ENCODE assay signal across 8 cellular contexts in the genomic region with DNA sequence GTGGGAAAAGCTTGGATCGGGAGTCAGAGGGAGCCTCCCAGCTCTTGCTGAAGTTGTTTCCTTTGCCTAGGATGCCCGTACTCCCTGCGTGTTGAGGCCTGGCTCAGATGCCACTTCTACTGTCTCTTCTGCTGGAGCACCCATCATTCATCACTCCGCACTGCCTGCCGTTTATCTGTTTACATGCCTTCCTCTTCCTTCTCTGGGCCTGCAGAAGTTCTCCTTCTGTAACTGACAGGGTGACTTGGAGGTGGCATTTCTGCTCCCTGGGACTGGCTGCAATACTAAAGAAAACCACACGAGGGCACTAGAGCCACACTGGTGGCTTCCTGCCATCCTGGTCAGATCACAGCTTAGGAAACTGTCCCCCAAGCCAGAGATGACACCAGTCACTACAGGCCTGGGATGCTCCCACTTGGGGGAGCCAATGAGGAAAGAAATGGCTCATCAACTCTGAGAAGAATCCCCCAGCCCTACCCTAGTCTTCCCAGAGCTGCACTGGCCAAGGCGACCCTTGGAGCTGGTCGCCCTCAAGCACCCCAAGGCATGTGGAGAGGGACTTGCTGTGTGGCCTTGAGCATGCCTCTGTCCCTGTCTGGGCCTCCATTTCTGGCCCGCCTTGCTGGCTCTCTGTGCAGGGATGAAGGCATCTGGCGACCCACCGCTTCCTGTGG.
DNase-seq lines count a peak whose midpoint lies in the region; ATAC-seq and TF ChIP-seq lines count a peak whose summit lies in the region.

No MANE protein-coding gene starts in this region.

- DNase-seq in GM04503 (ENCODE audit: low read depth) = peak; percentile 27
- peak; percentile 62 for DNase-seq in NCI-H146 treated with DMSO at 0.1 percent for 48 hours (lab: John Stamatoyannopoulos, UW; ENCODE audit: unreplicated experiment)
- peak; percentile 30 for DNase-seq in T-helper 22 cell (ENCODE audit: low read depth)
- DNase-seq in astrocyte of the cerebellum (ENCODE audit: low read depth) = no peak
- DNase-seq in iPS DF 19.7 (ENCODE audit: low read depth, low spot score) = peak; percentile 80
- DNase-seq in smooth muscle cell of the brain vasculature (ENCODE audit: low read depth, low spot score) = peak; percentile 60

- peak; percentile 97 for TF ChIP-seq CTCF in astrocyte of the cerebellum (IDR thresholded peaks at IDR 0.05; ENCODE audit: low read depth, low read length, missing control alignments)

- ATAC-seq in HG02623 (IDR thresholded peaks at IDR 0.05; ENCODE audit: unreplicated experiment) (peak; percentile 79), HG03159 (IDR thresholded peaks at IDR 0.05; ENCODE audit: unreplicated experiment) (no peak)

- in situ Hi-C loops in astrocyte of the cerebellum (cut with HindIII; ENCODE audit: low sequenced_read_pairs) = loop anchor here (25.0 kb wide), 1 partner anchor 324 kb away; no protein-coding TSS in a partner anchor

- H3K4me3 ChIP-seq in astrocyte of the cerebellum (ENCODE audit: low read depth, low read length) = no peak overlapping the region
